ENCODE assay signal across 9 cellular contexts in genomic region chr12:90959538-90960139, GRCh38. TPM values are rescaled to one million over a fixed set of nuclear protein-coding genes. Genes with fewer than 3 reads are reported as not detected.
DNase-seq lines count a peak whose midpoint lies in the region; ATAC-seq and TF ChIP-seq lines count a peak whose summit lies in the region.
"Had no signal": no experiment of that assay in that cellular context is flagged by ENCODE, and none has a peak within 500 bp of the region (broad histone marks: within the 10 kb centered on the region; RNA-seq: fewer than 3 reads in every experiment).

No MANE protein-coding gene starts in this region.

- H3K9me3 Mint-ChIP-seq in CD14-positive monocyte: peaks cover 0 to 7% (median under 1%) of the 10 kb centered on the region in 7 donors
- no peaks in the 10 kb centered on the region for H3K9me3 Mint-ChIP-seq in activated CD8-positive, alpha-beta T cell treated with anti-CD3 and anti-CD28 coated beads for 36 hours
- H3K9me3 Mint-ChIP-seq: T-cell had no signal

- H3K4me1 Mint-ChIP-seq in CD14-positive monocyte: no peaks in the 10 kb centered on the region
- H3K4me1 Mint-ChIP-seq in activated CD8-positive, alpha-beta T cell treated with anti-CD3 and anti-CD28 coated beads for 36 hours (ENCODE audit: low read depth): no peaks in the 10 kb centered on the region
- H3K4me1 Mint-ChIP-seq: T-cell had no signal

- CTCF ChIA-PET in activated CD8-positive, alpha-beta T cell treated with anti-CD3 and anti-CD28 coated beads for 36 hours (lab: Charles Lee): interaction anchor here (0.7 to 1.3 kb wide), 3 partner anchors 10 to 105 kb away, joined by 3 to 6 read pairs (median 3); no protein-coding TSS in a partner anchor

- H3K4me3 Mint-ChIP-seq in CD14-positive monocyte: no peak overlapping the region
- no peak overlapping the region for H3K4me3 Mint-ChIP-seq in activated CD8-positive, alpha-beta T cell treated with anti-CD3 and anti-CD28 coated beads for 36 hours
- H3K4me3 Mint-ChIP-seq: T-cell had no signal

- no peaks in the 10 kb centered on the region for H3K27me3 ChIP-seq in right atrium auricular region

- peak; percentile 80 for TF ChIP-seq CTCF in CD14-positive monocyte (IDR thresholded peaks at IDR 0.05)
- peak; percentile 81 for TF ChIP-seq CTCF in activated CD8-positive, alpha-beta T cell treated with anti-CD3 and anti-CD28 coated beads for 36 hours (IDR thresholded peaks at IDR 0.05)
- TF ChIP-seq CTCF in right atrium auricular region (IDR thresholded peaks at IDR 0.05): peak; percentile 48 to 73

- no peaks in the 10 kb centered on the region for H3K27me3 Mint-ChIP-seq in CD14-positive monocyte (ENCODE audit: low read depth in 3 of 3)
- peaks cover 1% of the 10 kb centered on the region for H3K27me3 Mint-ChIP-seq in activated CD8-positive, alpha-beta T cell treated with anti-CD3 and anti-CD28 coated beads for 36 hours

- no peaks in the 10 kb centered on the region for H3K36me3 ChIP-seq in right atrium auricular region

- H3K4me3 ChIP-seq in right atrium auricular region: no peak overlapping the region

- H3K9me3 ChIP-seq in right atrium auricular region: no peaks in the 10 kb centered on the region

- no peak overlapping the region for H3K27ac Mint-ChIP-seq in CD14-positive monocyte
- H3K27ac Mint-ChIP-seq in activated CD8-positive, alpha-beta T cell treated with anti-CD3 and anti-CD28 coated beads for 36 hours: no peak overlapping the region
- H3K27ac Mint-ChIP-seq: T-cell had no signal

- POLR2A ChIA-PET in activated CD8-positive, alpha-beta T cell treated with anti-CD3 and anti-CD28 coated beads for 36 hours (lab: Charles Lee): no interaction called here

- intact Hi-C loops in CD14-positive monocyte (cut with micrococcal nuclease): loop anchor here (5.0 to 10.0 kb wide), 2 partner anchors 1415 to 1417 kb away; no protein-coding TSS in a partner anchor
- intact Hi-C loops in activated CD8-positive, alpha-beta T cell treated with anti-CD3 and anti-CD28 coated beads for 36 hours (cut with micrococcal nuclease): no loop called here

- DNase-seq in CD14-positive monocyte (ENCODE audit: low spot score) (no peak), NCI-H1694 treated with DMSO at 0.1 percent for 48 hours (lab: John Stamatoyannopoulos, UW) (peak; percentile 51), right atrium auricular region (ENCODE audit: low spot score) (no peak), smooth muscle cell of the brain vasculature (ENCODE audit: low read depth, low spot score) (peak; percentile 41), GOT3 (lab: John Stamatoyannopoulos, UW) (no peak)
- DNase-seq in activated CD8-positive, alpha-beta T cell treated with anti-CD3 and anti-CD28 coated beads for 36 hours: peak; percentile 16

- H3K36me3 Mint-ChIP-seq in CD14-positive monocyte: no peaks in the 10 kb centered on the region
- no peaks in the 10 kb centered on the region for H3K36me3 Mint-ChIP-seq in activated CD8-positive, alpha-beta T cell treated with anti-CD3 and anti-CD28 coated beads for 36 hours (ENCODE audit: low read depth)
- H3K36me3 Mint-ChIP-seq: T-cell had no signal

- no peak overlapping the region for H3K27ac ChIP-seq in right atrium auricular region

- peak; percentile 85 for ATAC-seq in GM18511 (IDR thresholded peaks at IDR 0.05; ENCODE audit: unreplicated experiment)
- peak; percentile 93 for ATAC-seq in HG02885 (IDR thresholded peaks at IDR 0.05; ENCODE audit: poor library complexity, unreplicated experiment)
- peak; percentile 49 for ATAC-seq in activated CD8-positive, alpha-beta T cell treated with anti-CD3 and anti-CD28 coated beads for 36 hours

- H3K4me1 ChIP-seq in right atrium auricular region: no peaks in the 10 kb centered on the region

RNA-seq across cellular contexts. Expression of gene CCER1, which starts 4.7 kb away (rescaled TPM):
- polyA plus RNA-seq in CD14-positive monocyte: not detected
- total RNA-seq in activated CD8-positive, alpha-beta T cell treated with anti-CD3 and anti-CD28 coated beads for 36 hours: not detected
- not detected for total RNA-seq in right atrium auricular region
- total RNA-seq: T-cell had no signal

RNA-seq across cellular contexts. Expression of gene EPYC, which starts 45.1 kb away (rescaled TPM):
- polyA plus RNA-seq in CD14-positive monocyte: not detected
- not detected for total RNA-seq in activated CD8-positive, alpha-beta T cell treated with anti-CD3 and anti-CD28 coated beads for 36 hours
- not detected for total RNA-seq in right atrium auricular region
- total RNA-seq: T-cell had no signal

Comparison
In these comparisons a context has a peak if more than half of its experiments do, and no peak if none do; other contexts are left out.
1. DNase-seq: peak in NCI-H1694 treated with DMSO at 0.1 percent for 48 hours (single experiment), activated CD8-positive, alpha-beta T cell treated with anti-CD3 and anti-CD28 coated beads for 36 hours (single experiment) and smooth muscle cell of the brain vasculature (single experiment); none in CD14-positive monocyte (single experiment), right atrium auricular region (single experiment) and GOT3 (single experiment).
2. Peak in every context shown above with its lines, with median percentiles within 50 percentile points of each other: CTCF ChIP-seq and ATAC-seq.